Comparison of ENCODE assay signal across 8 cellular contexts in genomic region chr7:43584200-43584586, GRCh38. TPM values are rescaled to one million over a fixed set of nuclear protein-coding genes. Genes with fewer than 3 reads are reported as not detected.
DNase-seq lines count a peak whose midpoint lies in the region; ATAC-seq and TF ChIP-seq lines count a peak whose summit lies in the region.

No MANE protein-coding gene starts in this region.

- H3K9me3 ChIP-seq in T-helper 17 cell (ENCODE audit: control insufficient read depth, low read length, poor library complexity, severe bottlenecking): no peaks in the 10 kb centered on the region
- no peaks in the 10 kb centered on the region for H3K9me3 ChIP-seq in tibial nerve

- H3K9me3 Mint-ChIP-seq in memory B cell: no peaks in the 10 kb centered on the region

- no peak for TF ChIP-seq POLR2A in tibial nerve (IDR thresholded peaks at IDR 0.05)

- ATAC-seq in T-helper 17 cell: no peak
- no peak for ATAC-seq in memory B cell (ENCODE audit: low read depth)

- peaks cover 0 to 52% (median 21%) of the 10 kb centered on the region in 4 donors for H3K4me1 ChIP-seq in tibial nerve

- H3K4me3 Mint-ChIP-seq in T-helper 17 cell (peak overlapping the region; percentile 95), memory B cell (peak overlapping the region; percentile 93)

- 18 to 33% methylated on average over 8 of the region's 8 CpGs for WGBS in tibial nerve, 2 donors

- TF ChIP-seq CTCF in tibial nerve (IDR thresholded peaks at IDR 0.05): no peak

- H3K36me3 Mint-ChIP-seq in T-helper 17 cell (ENCODE audit: low read depth) (peaks cover 4% of the 10 kb centered on the region), memory B cell (no peaks in the 10 kb centered on the region)

- TF ChIP-seq EP300 in tibial nerve (IDR thresholded peaks at IDR 0.05): peak in 1 of 2 donors; percentile 50

- peak overlapping the region; percentile 98 for H3K27ac Mint-ChIP-seq in T-helper 17 cell
- peak overlapping the region; percentile 97 for H3K27ac Mint-ChIP-seq in memory B cell

- H3K27me3 ChIP-seq in tibial nerve: no peaks in the 10 kb centered on the region

- H3K27me3 Mint-ChIP-seq in T-helper 17 cell (peaks cover 11% of the 10 kb centered on the region), memory B cell (peaks cover 3% of the 10 kb centered on the region)

- H3K36me3 ChIP-seq in tibial nerve: no peaks in the 10 kb centered on the region

- DNase-seq in AG08396 (ENCODE audit: low spot score) (peak; percentile 40), HT-29 (ENCODE audit: low spot score) (peak; percentile 52), T-helper 17 cell (no peak), dermis microvascular lymphatic vessel endothelial cell (ENCODE audit: low read depth in 2 of 2) (peak; percentile 50 to 55), memory B cell (ENCODE audit: low spot score in 2 of 2) (peak in 1 of 2 donors; percentile 17), tibial nerve (ENCODE audit: low spot score in 2 of 2) (peak in 1 of 2 donors; percentile 29), putamen (ENCODE audit: low spot score) (no peak), NCI-H128 (lab: John Stamatoyannopoulos, UW; ENCODE audit: unreplicated experiment) (no peak)

- peak overlapping the region; percentile 71 to 93 (median 83) for H3K4me3 ChIP-seq in tibial nerve

- H3K4me1 Mint-ChIP-seq in T-helper 17 cell: peaks cover 31% of the 10 kb centered on the region
- H3K4me1 Mint-ChIP-seq in memory B cell: peaks cover 26% of the 10 kb centered on the region

- H3K27ac ChIP-seq in tibial nerve: peak overlapping the region in 3 of 4 donors; percentile 89 to 94 (median 90)

RNA-seq across cellular contexts. Expression of gene STK17A, which starts 1.3 kb away (rescaled TPM):
- 4.9 and 7.1 TPM in 2 replicates for total RNA-seq in HT-29 (2014; rRNA removed; shearing (Covaris generic))
- total RNA-seq in T-helper 17 cell (100 to 1,000 TPM; 107 to 124 TPM), dermis microvascular lymphatic vessel endothelial cell (28.4 and 33.5 TPM in 2 replicates), tibial nerve (10 to 100 TPM in 2 of 4 donors, 1 to 10 TPM in 2; 9.0 to 23.6 (median 13.5) TPM)

Comparison
In these comparisons a context has a peak if more than half of its experiments do, and no peak if none do; other contexts are left out.
1. DNase-seq: peak in AG08396 (single experiment), HT-29 (single experiment) and dermis microvascular lymphatic vessel endothelial cell (2 of 2); none in T-helper 17 cell (0 of 3), putamen (single experiment) and NCI-H128 (single experiment).